In the genomic region with DNA sequence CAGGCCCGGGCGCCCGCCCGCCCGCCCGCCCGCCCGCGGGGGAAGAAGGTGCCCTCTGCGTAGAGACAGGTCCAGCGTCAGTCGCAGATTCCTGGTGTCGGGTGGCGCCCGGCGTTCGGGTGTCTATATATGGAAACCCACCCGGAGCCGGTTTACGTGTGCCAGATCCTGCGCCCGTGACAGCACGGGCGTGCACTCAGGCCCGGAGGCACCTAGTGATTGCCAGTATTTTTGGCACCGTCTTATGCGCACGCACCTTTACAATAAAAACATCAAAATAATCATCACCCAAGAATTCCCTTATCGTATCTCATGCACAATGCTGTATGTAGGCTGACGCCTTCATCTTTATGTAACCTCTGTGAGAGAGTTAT, we compare ENCODE assay signal across 8 cellular contexts. TPM values are rescaled to one million over a fixed set of nuclear protein-coding genes. Genes with fewer than 3 reads are reported as not detected.
DNase-seq lines count a peak whose midpoint lies in the region; ATAC-seq and TF ChIP-seq lines count a peak whose summit lies in the region.

No MANE protein-coding gene starts in this region.

- H3K9me3 Mint-ChIP-seq in CD4-positive, CD25-positive, alpha-beta regulatory T cell = peaks cover 0 to 2% (median 0%) of the 10 kb centered on the region in 7 donors
- H3K9me3 Mint-ChIP-seq in activated CD8-positive, alpha-beta T cell treated with anti-CD3 and anti-CD28 coated beads for 36 hours = no peaks in the 10 kb centered on the region
- no peaks in the 10 kb centered on the region for H3K9me3 Mint-ChIP-seq in natural killer cell

- H3K4me3 ChIP-seq in CD4-positive, CD25-positive, alpha-beta regulatory T cell (ENCODE audit: low read depth, low read length) = peak overlapping the region; percentile 70
- H3K4me3 ChIP-seq in HUES6 (ENCODE audit: low read depth, low read length) (peak overlapping the region; percentile 85), fibroblast of mammary gland (ENCODE audit: control insufficient read depth, low read depth, low read length) (peak overlapping the region; percentile 37)

- H3K9ac ChIP-seq in HUES6 (ENCODE audit: low read length) = peak overlapping the region; percentile 56

- no peaks in the 10 kb centered on the region for H3K36me3 ChIP-seq in CD4-positive, CD25-positive, alpha-beta regulatory T cell (ENCODE audit: control insufficient read depth, insufficient read depth, low read length)
- peaks cover 16% of the 10 kb centered on the region for H3K36me3 ChIP-seq in HUES6 (ENCODE audit: control insufficient read depth, insufficient read depth, low read length)

- H3K4me1 ChIP-seq in CD4-positive, CD25-positive, alpha-beta regulatory T cell (ENCODE audit: control insufficient read depth, insufficient read depth, low read length, poor library complexity, severe bottlenecking) = peaks cover 9% of the 10 kb centered on the region
- peaks cover 8% of the 10 kb centered on the region; the same call in 1 of the 2 replicates for H3K4me1 ChIP-seq in HUES6 (ENCODE audit: control insufficient read depth, insufficient read depth, low read length)

- H3K4me3 Mint-ChIP-seq in CD4-positive, CD25-positive, alpha-beta regulatory T cell = peak overlapping the region; percentile 85 to 92 (median 87)
- peak overlapping the region; percentile 78 for H3K4me3 Mint-ChIP-seq in activated CD8-positive, alpha-beta T cell treated with anti-CD3 and anti-CD28 coated beads for 36 hours
- peak overlapping the region; percentile 92 for H3K4me3 Mint-ChIP-seq in natural killer cell

- no peak overlapping the region for H3K27ac ChIP-seq in CD4-positive, CD25-positive, alpha-beta regulatory T cell (ENCODE audit: insufficient read depth, low read length, poor library complexity, severe bottlenecking)
- H3K27ac ChIP-seq in HUES6 (ENCODE audit: low read depth, low read length) = no peak overlapping the region

- peak; percentile 16 to 19 for ATAC-seq in CD4-positive, CD25-positive, alpha-beta regulatory T cell (ENCODE audit: low read depth in 2 of 2)
- ATAC-seq in GM19395 (IDR thresholded peaks at IDR 0.05; ENCODE audit: unreplicated experiment) = peak; percentile 33
- peak; percentile 5 for ATAC-seq in activated CD8-positive, alpha-beta T cell treated with anti-CD3 and anti-CD28 coated beads for 36 hours
- no peak for ATAC-seq in natural killer cell

- peak overlapping the region in 2 of 3 donors; percentile 21 to 58 for H3K27ac Mint-ChIP-seq in CD4-positive, CD25-positive, alpha-beta regulatory T cell
- no peak overlapping the region for H3K27ac Mint-ChIP-seq in activated CD8-positive, alpha-beta T cell treated with anti-CD3 and anti-CD28 coated beads for 36 hours
- peak overlapping the region; percentile 63 to 76 for H3K27ac Mint-ChIP-seq in natural killer cell

- CTCF ChIA-PET in activated CD8-positive, alpha-beta T cell treated with anti-CD3 and anti-CD28 coated beads for 36 hours (lab: Charles Lee) = interaction anchor here (1.0 to 4.1 kb wide), 6 partner anchors 9 to 103 kb away, joined by 3 to 30 read pairs (median 8); no protein-coding TSS in a partner anchor

- intact Hi-C loops in activated CD8-positive, alpha-beta T cell treated with anti-CD3 and anti-CD28 coated beads for 36 hours (cut with micrococcal nuclease) = no loop called here
- intact Hi-C loops in natural killer cell (cut with micrococcal nuclease) = loop anchor here (2.0 kb wide), 1 partner anchor 59 kb away; a partner anchor contains a TSS

- DNase-seq in CD4-positive, CD25-positive, alpha-beta regulatory T cell = peak in 2 of 3 donors; percentile 7 to 52
- peak; percentile 38 for DNase-seq in activated CD8-positive, alpha-beta T cell treated with anti-CD3 and anti-CD28 coated beads for 36 hours
- DNase-seq in fibroblast of mammary gland (ENCODE audit: low read depth) (no peak), natural killer cell (no peak), NK-92 (lab: John Stamatoyannopoulos, UW; ENCODE audit: unreplicated experiment) (no peak), NCI-H2107 treated with DMSO at 0.1 percent for 48 hours (lab: John Stamatoyannopoulos, UW; ENCODE audit: unreplicated experiment) (no peak)

- H3K27me3 ChIP-seq in CD4-positive, CD25-positive, alpha-beta regulatory T cell (ENCODE audit: control insufficient read depth, insufficient read depth, low read length) = peaks cover 20% of the 10 kb centered on the region
- peaks cover 6% of the 10 kb centered on the region; the same call in 1 of the 2 replicates for H3K27me3 ChIP-seq in HUES6 (ENCODE audit: control insufficient read depth, insufficient read depth, low read length)

- TF ChIP-seq CTCF in activated CD8-positive, alpha-beta T cell treated with anti-CD3 and anti-CD28 coated beads for 36 hours (IDR thresholded peaks at IDR 0.05) = no peak
- no peak for TF ChIP-seq CTCF in fibroblast of mammary gland (conservative IDR thresholded peaks at IDR 0.05; ENCODE audit: control insufficient read depth, insufficient read depth, low read depth, low read length)
- TF ChIP-seq CTCF in natural killer cell (IDR thresholded peaks at IDR 0.05) = no peak

- H3K36me3 Mint-ChIP-seq in CD4-positive, CD25-positive, alpha-beta regulatory T cell = no peaks in the 10 kb centered on the region
- H3K36me3 Mint-ChIP-seq in activated CD8-positive, alpha-beta T cell treated with anti-CD3 and anti-CD28 coated beads for 36 hours (ENCODE audit: low read depth) = no peaks in the 10 kb centered on the region
- no peaks in the 10 kb centered on the region for H3K36me3 Mint-ChIP-seq in natural killer cell

- H3K4me1 Mint-ChIP-seq in CD4-positive, CD25-positive, alpha-beta regulatory T cell = peaks cover 11 to 25% (median 13%) of the 10 kb centered on the region in 4 donors
- peaks cover 13% of the 10 kb centered on the region for H3K4me1 Mint-ChIP-seq in activated CD8-positive, alpha-beta T cell treated with anti-CD3 and anti-CD28 coated beads for 36 hours (ENCODE audit: low read depth)
- peaks cover 13 to 14% of the 10 kb centered on the region in 2 donors for H3K4me1 Mint-ChIP-seq in natural killer cell

- peaks cover 40% of the 10 kb centered on the region for H3K27me3 Mint-ChIP-seq in CD4-positive, CD25-positive, alpha-beta regulatory T cell
- peaks cover 3% of the 10 kb centered on the region for H3K27me3 Mint-ChIP-seq in activated CD8-positive, alpha-beta T cell treated with anti-CD3 and anti-CD28 coated beads for 36 hours
- peaks cover 8 to 14% of the 10 kb centered on the region in 2 donors for H3K27me3 Mint-ChIP-seq in natural killer cell (ENCODE audit: low read depth in 2 of 2)

- no peaks in the 10 kb centered on the region for H3K9me3 ChIP-seq in CD4-positive, CD25-positive, alpha-beta regulatory T cell (ENCODE audit: control insufficient read depth in 2 of 2, low read length in 2 of 2)
- no peaks in the 10 kb centered on the region for H3K9me3 ChIP-seq in HUES6 (ENCODE audit: control insufficient read depth, insufficient read depth, low read depth, low read length)

- POLR2A ChIA-PET in activated CD8-positive, alpha-beta T cell treated with anti-CD3 and anti-CD28 coated beads for 36 hours (lab: Charles Lee) = interaction anchor here (0.5 to 1.6 kb wide), 10 partner anchors 12 to 489 kb away, joined by 3 to 6 read pairs (median 3); a partner anchor contains a TSS

RNA-seq across cellular contexts. Expression of a gene that starts 0.5 kb away (rescaled TPM):
- 2.5 TPM for total RNA-seq in CD4-positive, CD25-positive, alpha-beta regulatory T cell
- 1 to 10 TPM; 5.5 to 8.8 (median 7.0) TPM for polyA plus RNA-seq in CD4-positive, CD25-positive, alpha-beta regulatory T cell
- 1 to 10 TPM; 8.5 to 8.7 TPM for total RNA-seq in activated CD8-positive, alpha-beta T cell treated with anti-CD3 and anti-CD28 coated beads for 36 hours
- 1 to 10 TPM; 5.6 to 8.2 (median 7.5) TPM for total RNA-seq in natural killer cell

Comparison
In these comparisons a context has a peak if more than half of its experiments do, and no peak if none do; other contexts are left out.
1. ATAC-seq: peak in CD4-positive, CD25-positive, alpha-beta regulatory T cell (2 of 2), GM19395 (single experiment) and activated CD8-positive, alpha-beta T cell treated with anti-CD3 and anti-CD28 coated beads for 36 hours (single experiment); none in natural killer cell (0 of 3).
2. DNase-seq: peak in CD4-positive, CD25-positive, alpha-beta regulatory T cell (2 of 3) and activated CD8-positive, alpha-beta T cell treated with anti-CD3 and anti-CD28 coated beads for 36 hours (single experiment); none in fibroblast of mammary gland (single experiment), natural killer cell (single experiment), NK-92 (single experiment) and NCI-H2107 treated with DMSO at 0.1 percent for 48 hours (single experiment).
3. Peak in every context shown above with its lines, with median percentiles within 50 percentile points of each other: H3K4me3 ChIP-seq and H3K4me3 Mint-ChIP-seq.